Comparison of ENCODE assay signal across 17 cellular contexts in genomic region chr3:192817506-192817905, GRCh38.
DNase-seq lines count a peak whose midpoint lies in the region; ATAC-seq, FAIRE-seq and TF ChIP-seq lines count a peak whose summit lies in the region.
"Had no signal": no experiment of that assay in that cellular context is flagged by ENCODE, and none has a peak within 500 bp of the region (broad histone marks: within the 10 kb centered on the region; RNA-seq: fewer than 3 reads in every experiment).

No MANE protein-coding gene starts in this region.

- H3K36me3 ChIP-seq in KMS-11 (ENCODE audit: insufficient read depth), result no peaks in the 10 kb centered on the region
- H3K36me3 ChIP-seq in GM12878 (ENCODE audit: control insufficient read depth in 2 of 2, insufficient read depth in 2 of 2, low read length in 1 of 2), result no peaks in the 10 kb centered on the region; a peak in 2 of 4 replicates
- H3K36me3 ChIP-seq: pancreas had no signal

- POLR2A ChIA-PET in activated naive CD8-positive, alpha-beta T cell treated with anti-CD3 and anti-CD28 coated beads, Interleukin-2, amount 10 ng/mL, durations not matched to agents 7 days and 5 days (lab: Charles Lee), result interaction anchor here (1.3 to 1.4 kb wide), 3 partner anchors 64 to 223 kb away, joined by 3 read pairs; no protein-coding TSS in a partner anchor
- POLR2A ChIA-PET in GM12878 (lab: Charles Lee), result interaction anchor here (0.7 to 6.0 kb wide), 11 partner anchors 10 to 224 kb away, joined by 3 to 58 read pairs (median 4); partner anchors contain the start of gene MB21D2

- peak overlapping the region; percentile 74 for H3K27ac Mint-ChIP-seq in activated naive CD8-positive, alpha-beta T cell treated with anti-CD3 and anti-CD28 coated beads, Interleukin-2, amount 10 ng/mL, durations not matched to agents 7 days and 5 days
- no peak overlapping the region for H3K27ac Mint-ChIP-seq in activated naive CD8-positive, alpha-beta T cell treated with anti-CD3 and anti-CD28 coated beads for 36 hours
- peak overlapping the region; percentile 42 for H3K27ac Mint-ChIP-seq in type B pancreatic cell

- TF ChIP-seq CTCF in KMS-11 (conservative IDR thresholded peaks at IDR 0.05; ENCODE audit: low read depth, low read length) (no peak), GM12878 (IDR thresholded peaks at IDR 0.05 in 2 of 3, conservative IDR thresholded peaks at IDR 0.05 in 1 of 3; ENCODE audit: control insufficient read depth in 2 of 3, extremely low read depth in 1 of 3, insufficient read depth in 1 of 3, low read depth in 3 of 3, low read length in 3 of 3) (no peak; a peak in 1 of 6 replicates), type B pancreatic cell (conservative IDR thresholded peaks at IDR 0.05) (no peak)

- H3K4me3 Mint-ChIP-seq in activated naive CD8-positive, alpha-beta T cell treated with anti-CD3 and anti-CD28 coated beads, Interleukin-2, amount 10 ng/mL, durations not matched to agents 7 days and 5 days, result no peak overlapping the region
- no peak overlapping the region for H3K4me3 Mint-ChIP-seq in activated naive CD8-positive, alpha-beta T cell treated with anti-CD3 and anti-CD28 coated beads for 36 hours
- H3K4me3 Mint-ChIP-seq in type B pancreatic cell, result no peak overlapping the region

- H3K79me2 ChIP-seq in KMS-11 (ENCODE audit: insufficient read depth, low read depth) (peaks cover 5% of the 10 kb centered on the region; the same call in 1 of the 2 replicates), GM12878 (ENCODE audit: control insufficient read depth, insufficient read depth, low read length) (peaks cover 8% of the 10 kb centered on the region)

- H3K27ac ChIP-seq in KMS-11 (no peak overlapping the region), GM12878 (ENCODE audit: control insufficient read depth, insufficient read depth) (peak overlapping the region; percentile 68)
- H3K27ac ChIP-seq: pancreas had no signal

- CTCF ChIA-PET in GM12878 (lab: Yijun Ruan, JAX), result interaction anchor here (0.6 to 13.7 kb wide), 34 partner anchors 9 to 369 kb away, joined by 3 to 440 read pairs (median 8); partner anchors contain the start of gene MB21D2

- no peak for DNase-seq in activated naive CD8-positive, alpha-beta T cell treated with anti-CD3 and anti-CD28 coated beads, Interleukin-2, amount 10 ng/mL, durations not matched to agents 7 days and 5 days
- no peak for DNase-seq in activated naive CD8-positive, alpha-beta T cell treated with anti-CD3 and anti-CD28 coated beads for 36 hours
- DNase-seq in GM12878 (ENCODE audit: low read depth, low spot score) (no peak), type B pancreatic cell (ENCODE audit: extremely low spot score, unreplicated experiment) (no peak), GDM1 (lab: John Stamatoyannopoulos, UW) (no peak), NCI-H1930 (lab: John Stamatoyannopoulos, UW) (no peak)
- DNase-seq: activated gamma-delta T cell; anterior cingulate cortex; cerebellar nuclear complex; effector memory CD4-positive, alpha-beta T cell; NCI-H1436; NCI-H774; pancreas had no signal

- FAIRE-seq in GM12878 (lab: Jason Lieb, UNC), result no peak
- FAIRE-seq: pancreas, urothelium cell line had no signal

- ATAC-seq in activated naive CD8-positive, alpha-beta T cell treated with anti-CD3 and anti-CD28 coated beads, Interleukin-2, amount 10 ng/mL, durations not matched to agents 7 days and 5 days (ENCODE audit: low read depth), result no peak
- ATAC-seq in GM12878, result peak; percentile 14
- no peak for ATAC-seq in HG03521 (IDR thresholded peaks at IDR 0.05; ENCODE audit: unreplicated experiment)
- ATAC-seq: Panc1, pancreas had no signal

- H3K4me1 ChIP-seq in KMS-11 (ENCODE audit: low read depth, poor library complexity, severe bottlenecking) (peaks cover 46% of the 10 kb centered on the region), GM12878 (ENCODE audit: control insufficient read depth, insufficient read depth, low read length) (peaks cover 34% of the 10 kb centered on the region)
- H3K4me1 ChIP-seq: pancreas had no signal

- SMC1A ChIA-PET in GM12878 (lab: Charles Lee; ENCODE audit: uncharacterized antibody, unreplicated experiment), result interaction anchor here (0.5 to 17.1 kb wide), 37 partner anchors 9 to 755 kb away, joined by 3 to 472 read pairs (median 8); partner anchors contain the start of gene MB21D2

- in situ Hi-C loops in GM12878 (cut with MboI), result loop anchor here (5.0 kb wide), 2 partner anchors 95 to 225 kb away; no protein-coding TSS in a partner anchor

- H3K4me3 ChIP-seq in KMS-11 (IDR thresholded peaks at IDR 0.05; ENCODE audit: insufficient read depth, low read depth, low read length) (no peak overlapping the region), GM12878 (no peak overlapping the region)
- H3K4me3 ChIP-seq: pancreas had no signal

- no peaks in the 10 kb centered on the region for H4K20me1 ChIP-seq in KMS-11 (ENCODE audit: insufficient read depth)
- H4K20me1 ChIP-seq in GM12878 (ENCODE audit: control insufficient read depth, insufficient read depth), result no peaks in the 10 kb centered on the region

- no peak for TF ChIP-seq EP300 in GM12878 (IDR thresholded peaks at IDR 0.05; ENCODE audit: borderline replicate concordance in 1 of 2, control insufficient read depth in 1 of 2, low read depth in 2 of 2, low read length in 2 of 2)

- no peak for TF ChIP-seq RAD21 in GM12878 (IDR thresholded peaks at IDR 0.05; ENCODE audit: insufficient read depth, low read depth, low read length)

- H3K4me2 ChIP-seq in KMS-11 (peak overlapping the region; percentile 40; the same call in 1 of the 2 replicates), GM12878 (ENCODE audit: control insufficient read depth, insufficient read depth) (peak overlapping the region; percentile 14)

- no TSS peak for BruUV-seq in GM12878 (replicated peaks; lab: Mats Ljungman, UMichigan)

- 99% methylated on average over 4 of the region's 4 CpGs for WGBS in GM12878 (ENCODE audit: insufficient coverage, insufficient replicate concordance, low lambda C conversion rate, missing lambda C conversion rate)

- H3K9me3 ChIP-seq in GM12878 (replicated peaks; ENCODE audit: control insufficient read depth, insufficient read depth, low read length), result no peaks in the 10 kb centered on the region
- H3K9me3 ChIP-seq: pancreas had no signal

- H3K27me3 ChIP-seq in KMS-11 (ENCODE audit: insufficient read depth, low read depth) (no peaks in the 10 kb centered on the region), GM12878 (replicated peaks in 1 of 2; ENCODE audit: control insufficient read depth in 2 of 2, insufficient read depth in 2 of 2, low read length in 1 of 2) (no peaks in the 10 kb centered on the region)
- H3K27me3 ChIP-seq: pancreas had no signal

- H3K9ac ChIP-seq in KMS-11 (no peak overlapping the region), GM12878 (ENCODE audit: control insufficient read depth, insufficient read depth, low read length) (no peak overlapping the region)

- H3K27me3 Mint-ChIP-seq in activated naive CD8-positive, alpha-beta T cell treated with anti-CD3 and anti-CD28 coated beads, Interleukin-2, amount 10 ng/mL, durations not matched to agents 7 days and 5 days, result no peaks in the 10 kb centered on the region
- peaks cover 4% of the 10 kb centered on the region for H3K27me3 Mint-ChIP-seq in activated naive CD8-positive, alpha-beta T cell treated with anti-CD3 and anti-CD28 coated beads for 36 hours
- H3K27me3 Mint-ChIP-seq in type B pancreatic cell, result no peaks in the 10 kb centered on the region

- H2AFZ ChIP-seq in KMS-11 (ENCODE audit: low read depth), result no peak overlapping the region
- no peak overlapping the region for H2AFZ ChIP-seq in GM12878 (ENCODE audit: control insufficient read depth, low read depth, low read length)

- no peaks in the 10 kb centered on the region for H3K9me3 Mint-ChIP-seq in activated naive CD8-positive, alpha-beta T cell treated with anti-CD3 and anti-CD28 coated beads, Interleukin-2, amount 10 ng/mL, durations not matched to agents 7 days and 5 days
- H3K9me3 Mint-ChIP-seq in activated naive CD8-positive, alpha-beta T cell treated with anti-CD3 and anti-CD28 coated beads for 36 hours, result no peaks in the 10 kb centered on the region
- no peaks in the 10 kb centered on the region for H3K9me3 Mint-ChIP-seq in type B pancreatic cell

- RAD21 ChIA-PET in GM12878 (lab: Charles Lee; ENCODE audit: unreplicated experiment), result interaction anchor here (0.8 to 14.6 kb wide), 22 partner anchors 8 to 228 kb away, joined by 3 to 425 read pairs (median 6); partner anchors contain the start of gene MB21D2

- H3K36me3 Mint-ChIP-seq in activated naive CD8-positive, alpha-beta T cell treated with anti-CD3 and anti-CD28 coated beads, Interleukin-2, amount 10 ng/mL, durations not matched to agents 7 days and 5 days, result no peaks in the 10 kb centered on the region
- no peaks in the 10 kb centered on the region for H3K36me3 Mint-ChIP-seq in activated naive CD8-positive, alpha-beta T cell treated with anti-CD3 and anti-CD28 coated beads for 36 hours
- H3K36me3 Mint-ChIP-seq in type B pancreatic cell, result no peaks in the 10 kb centered on the region

- peaks cover 21% of the 10 kb centered on the region for H3K4me1 Mint-ChIP-seq in activated naive CD8-positive, alpha-beta T cell treated with anti-CD3 and anti-CD28 coated beads, Interleukin-2, amount 10 ng/mL, durations not matched to agents 7 days and 5 days
- H3K4me1 Mint-ChIP-seq in activated naive CD8-positive, alpha-beta T cell treated with anti-CD3 and anti-CD28 coated beads for 36 hours, result peaks cover 20% of the 10 kb centered on the region
- peaks cover 44% of the 10 kb centered on the region for H3K4me1 Mint-ChIP-seq in type B pancreatic cell (ENCODE audit: unreplicated experiment)

- TF ChIP-seq POLR2A in GM12878 (IDR thresholded peaks at IDR 0.05; ENCODE audit: low read depth, low read length), result no peak

- intact Hi-C loops in GM12878 (cut with micrococcal nuclease; ENCODE audit: unreplicated experiment), result loop anchor here (5.0 to 10.0 kb wide), 3 partner anchors 35 to 645 kb away; no protein-coding TSS in a partner anchor

TF ChIP-seq in GM12878, 131 proteins besides CTCF, POLR2A, EP300 and RAD21 (continues in another document):
- TF ChIP-seq EED (IDR thresholded peaks at IDR 0.05; ENCODE audit: low read depth), result 0 out of 2 replicates have a peak, but pooled peaks have one; percentile 10
- TF ChIP-seq RFX5 (IDR thresholded peaks at IDR 0.05; ENCODE audit: low read depth, low read length), result no peak
- no peak for TF ChIP-seq ZNF24 (IDR thresholded peaks at IDR 0.05)
- 0 out of 2 replicates have a peak, but pooled peaks have one; percentile 1 for TF ChIP-seq RELB (IDR thresholded peaks at IDR 0.05; ENCODE audit: low read depth)
